In genomic region chr10:73413528-73414229, GRCh38 we compare ENCODE assay signal across 8 cellular contexts. TPM values are rescaled to one million over a fixed set of nuclear protein-coding genes. Genes with fewer than 3 reads are reported as not detected.
DNase-seq lines count a peak whose midpoint lies in the region; ATAC-seq and TF ChIP-seq lines count a peak whose summit lies in the region.

ANXA7 (minus strand) TSS chr10:73414058; CDS start chr10:73400856, 13,202 bp downstream.

- H3K79me2 ChIP-seq in hepatocyte, result peaks cover 42% of the 10 kb centered on the region

- H3K27ac ChIP-seq in hepatocyte, result peak within 1 kb of the TSS; percentile 99

- in situ Hi-C loops in astrocyte of the cerebellum (cut with HindIII; ENCODE audit: low sequenced_read_pairs), result no loop called here

- peak within 1 kb of the TSS; percentile 71 for H3K4me3 ChIP-seq in astrocyte of the cerebellum (ENCODE audit: low read depth, low read length)
- H3K4me3 ChIP-seq in hepatocyte, result peak within 1 kb of the TSS; percentile 91

- H3K4me1 ChIP-seq in hepatocyte (ENCODE audit: insufficient read depth), result peaks cover 8% of the 10 kb centered on the region

- no peaks in the 10 kb centered on the region for H3K27me3 ChIP-seq in hepatocyte

- peak; percentile 45 for DNase-seq in NCI-H2029 (lab: John Stamatoyannopoulos, UW)
- DNase-seq in NCI-H2029 treated with DMSO at 0.1 percent for 48 hours (lab: John Stamatoyannopoulos, UW), result no peak
- peak; percentile 3 for DNase-seq in NCI-H187 treated with DMSO at 0.1 percent for 48 hours (lab: John Stamatoyannopoulos, UW)
- DNase-seq in T-helper 9 cell, result peak; percentile 92
- DNase-seq in astrocyte of the cerebellum (ENCODE audit: low read depth), result peak; percentile 54
- peak; percentile 97 for DNase-seq in hepatocyte (ENCODE audit: low spot score)
- DNase-seq in retina, result peak; percentile 93

- H4K20me1 ChIP-seq in hepatocyte (ENCODE audit: insufficient read depth, poor library complexity, severe bottlenecking), result peaks cover 17% of the 10 kb centered on the region

- peak within 1 kb of the TSS; percentile 93 for H2AFZ ChIP-seq in hepatocyte

- H3K36me3 ChIP-seq in hepatocyte (replicated peaks; ENCODE audit: insufficient read depth, low read depth), result no peaks in the 10 kb centered on the region

- no peak for TF ChIP-seq CTCF in astrocyte of the cerebellum (IDR thresholded peaks at IDR 0.05; ENCODE audit: low read depth, low read length, missing control alignments)
- peak; percentile 19 for TF ChIP-seq CTCF in hepatocyte (IDR thresholded peaks at IDR 0.05; ENCODE audit: poor library complexity)

- no peaks in the 10 kb centered on the region for H3K9me3 ChIP-seq in hepatocyte (ENCODE audit: low read depth)

- peak; percentile 86 for ATAC-seq in HG02970 (IDR thresholded peaks at IDR 0.05; ENCODE audit: low FRiP score, unreplicated experiment)

- 1% methylated on average over 42 of the region's 62 CpGs for WGBS in hepatocyte (ENCODE audit: low lambda C conversion rate, missing lambda C conversion rate)

- no peaks in the 10 kb centered on the region for H3K9me2 ChIP-seq in hepatocyte (replicated peaks; ENCODE audit: insufficient read depth)

- H3K4me2 ChIP-seq in hepatocyte, result peak within 1 kb of the TSS; percentile 91

RNA-seq across cellular contexts. Expression of gene ANXA7, which starts in this region (rescaled TPM):
- total RNA-seq in hepatocyte, result 88.8 and 90.7 TPM in 2 replicates
- polyA plus RNA-seq in hepatocyte, result 63.0 and 88.8 TPM in 2 replicates
